In the genomic region with DNA sequence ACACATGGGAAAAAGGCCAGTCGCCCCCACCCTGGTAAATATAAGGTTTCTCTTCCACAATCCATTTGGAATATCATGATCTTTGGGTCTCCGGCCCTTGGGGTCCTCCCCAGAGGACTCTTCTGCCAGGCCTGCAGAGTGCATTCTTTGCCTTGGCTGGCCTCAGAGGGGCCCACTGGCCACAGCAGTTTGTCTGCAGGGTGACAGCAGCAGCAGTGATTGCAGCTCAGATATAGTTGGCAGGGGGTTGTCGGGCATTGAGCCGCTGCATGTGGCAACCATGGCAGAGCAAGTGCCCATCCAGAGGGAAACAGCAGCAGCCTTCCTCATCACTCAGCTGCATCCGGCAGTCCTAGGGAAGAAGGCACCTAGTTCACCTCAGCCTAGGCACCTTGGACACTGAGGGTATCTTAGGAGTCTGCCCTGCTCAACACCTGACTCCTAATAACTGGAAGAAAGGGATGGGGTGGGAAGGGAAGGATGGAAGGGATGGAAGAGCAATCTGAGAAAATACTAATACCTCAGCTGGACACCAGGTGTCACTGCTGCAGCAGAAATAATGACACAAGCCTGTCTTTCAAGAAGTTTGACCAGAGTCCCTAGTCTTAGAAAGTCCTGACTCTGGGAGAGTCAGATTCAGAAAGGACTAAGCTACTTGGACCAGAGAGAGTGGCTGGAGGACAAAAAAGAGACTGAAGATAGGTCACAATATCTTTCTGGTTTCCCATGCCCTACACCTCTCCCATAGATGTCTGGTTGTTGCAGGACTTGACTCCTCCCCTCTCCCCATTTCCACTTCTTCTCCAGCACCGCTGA, we compare ENCODE assay signal across 7 cellular contexts. TPM values are rescaled to one million over a fixed set of nuclear protein-coding genes. Genes with fewer than 3 reads are reported as not detected.
A peak's percentile ranks its signal among the peaks of the same experiment; 100 is the strongest.
DNase-seq lines count a peak whose midpoint lies in the region; ATAC-seq and TF ChIP-seq lines count a peak whose summit lies in the region.

No MANE protein-coding gene starts in this region.

- CTCF ChIA-PET in HCT116 (lab: Charles Lee), result interaction anchor here (0.9 to 5.2 kb wide), 11 partner anchors 9 to 147 kb away, joined by 3 to 30 read pairs (median 4); a partner anchor contains a TSS

- TF ChIP-seq CTCF in HCT116 (IDR thresholded peaks at IDR 0.05 in 2 of 3, conservative IDR thresholded peaks at IDR 0.05 in 1 of 3; ENCODE audit: borderline replicate concordance in 1 of 3, insufficient read depth in 1 of 3, low read depth in 2 of 3, low read length in 2 of 3) (peak in 2 of 3 experiments; percentile 61 to 75; a peak in 4 of 6 replicates), cardiac fibroblast (IDR thresholded peaks at IDR 0.05; ENCODE audit: low read depth, low read length) (peak; percentile 70)

- no peak for TF ChIP-seq POLR2A in HCT116 (IDR thresholded peaks at IDR 0.05; ENCODE audit: borderline replicate concordance, extremely low read depth, insufficient read depth, insufficient read length)

- H3K9me3 Mint-ChIP-seq in stimulated activated naive CD8-positive, alpha-beta T cell treated with anti-CD3 and anti-CD28 coated beads, Interleukin-15, amount 100 ng/mL, for 72 hours, result no peaks in the 10 kb centered on the region

- peaks cover 15% of the 10 kb centered on the region for H3K79me2 ChIP-seq in HCT116 (ENCODE audit: insufficient read depth, low read length)

- peaks cover 2 to 35% of the 10 kb centered on the region in 2 experiments; a peak in 2 of 4 replicates for H3K36me3 ChIP-seq in HCT116 (ENCODE audit: control insufficient read depth in 1 of 2, insufficient read depth in 2 of 2, low read length in 2 of 2)

- no peak overlapping the region for H3K9ac ChIP-seq in HCT116 (ENCODE audit: low read length)

- DNase-seq in DMS153 (lab: John Stamatoyannopoulos, UW), result peak; percentile 30
- DNase-seq in HCT116 (ENCODE audit: low read depth, low spot score), result no peak
- peak; percentile 64 for DNase-seq in SK-MEL-5 (ENCODE audit: low read depth, low spot score)
- DNase-seq in cardiac fibroblast (ENCODE audit: low read depth in 2 of 2), result peak; percentile 79 to 81
- DNase-seq in left lobe of liver (ENCODE audit: low spot score), result peak; percentile 48
- DNase-seq in stimulated activated naive CD8-positive, alpha-beta T cell treated with anti-CD3 and anti-CD28 coated beads, Interleukin-15, amount 100 ng/mL, for 72 hours, result peak in 1 of 2 donors; percentile 34

- H2AFZ ChIP-seq in HCT116 (ENCODE audit: low read depth, low read length, poor library complexity, severe bottlenecking), result no peak overlapping the region

- POLR2A ChIA-PET in HCT116 (lab: Charles Lee), result no interaction called here

- H3K4me1 Mint-ChIP-seq in stimulated activated naive CD8-positive, alpha-beta T cell treated with anti-CD3 and anti-CD28 coated beads, Interleukin-15, amount 100 ng/mL, for 72 hours, result no peaks in the 10 kb centered on the region

- no peaks in the 10 kb centered on the region for H3K27me3 Mint-ChIP-seq in stimulated activated naive CD8-positive, alpha-beta T cell treated with anti-CD3 and anti-CD28 coated beads, Interleukin-15, amount 100 ng/mL, for 72 hours

- no peaks in the 10 kb centered on the region for H4K20me1 ChIP-seq in HCT116 (ENCODE audit: insufficient read depth)

- H3K27me3 ChIP-seq in HCT116 (ENCODE audit: insufficient read depth, low read length), result no peaks in the 10 kb centered on the region

- ATAC-seq in HCT116 (peak; percentile 64), left lobe of liver (peak; percentile 62), GM18861 (IDR thresholded peaks at IDR 0.05; ENCODE audit: unreplicated experiment) (no peak)
- peak; percentile 74 for ATAC-seq in stimulated activated naive CD8-positive, alpha-beta T cell treated with anti-CD3 and anti-CD28 coated beads, Interleukin-15, amount 100 ng/mL, for 72 hours

- BruUV-seq in HCT116 (replicated peaks; lab: Mats Ljungman, UMichigan), result no TSS peak

- no peak overlapping the region for H3K27ac Mint-ChIP-seq in stimulated activated naive CD8-positive, alpha-beta T cell treated with anti-CD3 and anti-CD28 coated beads, Interleukin-15, amount 100 ng/mL, for 72 hours

- in situ Hi-C loops in SK-MEL-5 (cut with HindIII; ENCODE audit: low pct_unique_long_range_greater_than_20kb, low sequenced_read_pairs), result no loop called here

- H3K9me3 ChIP-seq in HCT116 (ENCODE audit: control insufficient read depth in 1 of 2, insufficient read depth in 1 of 2, low read depth in 1 of 2, low read length in 2 of 2), result no peaks in the 10 kb centered on the region

- H3K4me3 Mint-ChIP-seq in stimulated activated naive CD8-positive, alpha-beta T cell treated with anti-CD3 and anti-CD28 coated beads, Interleukin-15, amount 100 ng/mL, for 72 hours, result no peak overlapping the region

- H3K9me2 ChIP-seq in HCT116 (ENCODE audit: insufficient read depth), result no peaks in the 10 kb centered on the region

- RAD21 ChIA-PET in HCT116 (lab: Charles Lee; ENCODE audit: low non-redundant PET in 1 of 2, low total read pairs in 2 of 2, uncharacterized antibody in 2 of 2, unreplicated experiment in 2 of 2), result interaction anchor here in 1 of 2 experiments (0.6 to 1.5 kb wide), 2 partner anchors 83 to 85 kb away, joined by 4 to 8 read pairs; no protein-coding TSS in a partner anchor

- TF ChIP-seq RAD21 in HCT116 (IDR thresholded peaks at IDR 0.05; ENCODE audit: low read depth), result no peak

- H3K4me1 ChIP-seq in HCT116 (ENCODE audit: control insufficient read depth in 1 of 2, insufficient read depth in 2 of 2, low read length in 2 of 2), result peaks cover 36 to 39% of the 10 kb centered on the region in 2 experiments

- no peak overlapping the region for H3K4me2 ChIP-seq in HCT116 (ENCODE audit: low read length)

- no peak overlapping the region for H3K27ac ChIP-seq in HCT116 (ENCODE audit: low read depth, low read length)

- no peak overlapping the region for H3K4me3 ChIP-seq in HCT116 (replicated peaks in 1 of 2; ENCODE audit: low read depth in 1 of 2, low read length in 2 of 2)
- no peak overlapping the region for H3K4me3 ChIP-seq in cardiac fibroblast (replicated peaks in 1 of 2; ENCODE audit: low read depth in 2 of 2, low read length in 2 of 2)

- intact Hi-C loops in HCT116 (cut with micrococcal nuclease), result loop anchor here (1.0 kb wide), 1 partner anchor 10 kb away; no protein-coding TSS in a partner anchor

TF ChIP-seq in HCT116, 20 proteins besides CTCF, POLR2A, EP300 and RAD21 (continues in another document):
- TF ChIP-seq, protein P1, sequence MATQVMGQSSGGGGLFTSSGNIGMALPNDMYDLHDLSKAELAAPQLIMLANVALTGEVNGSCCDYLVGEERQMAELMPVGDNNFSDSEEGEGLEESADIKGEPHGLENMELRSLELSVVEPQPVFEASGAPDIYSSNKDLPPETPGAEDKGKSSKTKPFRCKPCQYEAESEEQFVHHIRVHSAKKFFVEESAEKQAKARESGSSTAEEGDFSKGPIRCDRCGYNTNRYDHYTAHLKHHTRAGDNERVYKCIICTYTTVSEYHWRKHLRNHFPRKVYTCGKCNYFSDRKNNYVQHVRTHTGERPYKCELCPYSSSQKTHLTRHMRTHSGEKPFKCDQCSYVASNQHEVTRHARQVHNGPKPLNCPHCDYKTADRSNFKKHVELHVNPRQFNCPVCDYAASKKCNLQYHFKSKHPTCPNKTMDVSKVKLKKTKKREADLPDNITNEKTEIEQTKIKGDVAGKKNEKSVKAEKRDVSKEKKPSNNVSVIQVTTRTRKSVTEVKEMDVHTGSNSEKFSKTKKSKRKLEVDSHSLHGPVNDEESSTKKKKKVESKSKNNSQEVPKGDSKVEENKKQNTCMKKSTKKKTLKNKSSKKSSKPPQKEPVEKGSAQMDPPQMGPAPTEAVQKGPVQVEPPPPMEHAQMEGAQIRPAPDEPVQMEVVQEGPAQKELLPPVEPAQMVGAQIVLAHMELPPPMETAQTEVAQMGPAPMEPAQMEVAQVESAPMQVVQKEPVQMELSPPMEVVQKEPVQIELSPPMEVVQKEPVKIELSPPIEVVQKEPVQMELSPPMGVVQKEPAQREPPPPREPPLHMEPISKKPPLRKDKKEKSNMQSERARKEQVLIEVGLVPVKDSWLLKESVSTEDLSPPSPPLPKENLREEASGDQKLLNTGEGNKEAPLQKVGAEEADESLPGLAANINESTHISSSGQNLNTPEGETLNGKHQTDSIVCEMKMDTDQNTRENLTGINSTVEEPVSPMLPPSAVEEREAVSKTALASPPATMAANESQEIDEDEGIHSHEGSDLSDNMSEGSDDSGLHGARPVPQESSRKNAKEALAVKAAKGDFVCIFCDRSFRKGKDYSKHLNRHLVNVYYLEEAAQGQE (IDR thresholded peaks at IDR 0.05; ENCODE audit: low read depth), result no peak
- TF ChIP-seq SP1 (IDR thresholded peaks at IDR 0.05; ENCODE audit: low read depth) (no peak), EGR1 (IDR thresholded peaks at IDR 0.05; ENCODE audit: low read depth) (no peak), CBX3 (IDR thresholded peaks at IDR 0.05; ENCODE audit: low read depth) (no peak), CEBPB (IDR thresholded peaks at IDR 0.05; ENCODE audit: low read depth) (no peak), EZH2 (IDR thresholded peaks at IDR 0.05) (no peak)

RNA-seq across cellular contexts. Expression of a gene that starts 8.9 kb away (rescaled TPM):
- total RNA-seq in HCT116 (2021; ENCODE audit: unreplicated experiment), result 39.7 TPM
- polyA plus RNA-seq in HCT116 (2012), result 25.0 and 33.9 TPM in 2 replicates
- total RNA-seq in SK-MEL-5 (2014; rRNA removed; shearing (Covaris generic)), result 8.5 and 9.5 TPM in 2 replicates
- 8.3 and 9.2 TPM in 2 replicates for polyA plus RNA-seq in SK-MEL-5 (2015; cell fraction: cytosol; rRNA removed)
- polyA plus RNA-seq in SK-MEL-5 (2015; cell fraction: nucleus; rRNA removed), result 8.6 and 10.4 TPM in 2 replicates
- 8.6 TPM for total RNA-seq in left lobe of liver

RNA-seq across cellular contexts. Expression of a gene that starts 16.5 kb away (rescaled TPM):
- total RNA-seq in HCT116 (2021; ENCODE audit: unreplicated experiment), result 48.7 TPM
- polyA plus RNA-seq in HCT116 (2012), result 45.1 and 57.4 TPM in 2 replicates
- total RNA-seq in SK-MEL-5 (2014; rRNA removed; shearing (Covaris generic)), result 32.5 and 34.2 TPM in 2 replicates
- 31.3 and 38.9 TPM in 2 replicates for polyA plus RNA-seq in SK-MEL-5 (2015; cell fraction: cytosol; rRNA removed)
- 46.6 and 59.2 TPM in 2 replicates for polyA plus RNA-seq in SK-MEL-5 (2015; cell fraction: nucleus; rRNA removed)
- 9.7 TPM for total RNA-seq in left lobe of liver

RNA-seq across cellular contexts. Expression of a gene that starts 36.5 kb away (rescaled TPM):
- total RNA-seq in HCT116 (2021; ENCODE audit: unreplicated experiment) (13.7 TPM), left lobe of liver (4.3 TPM)
- polyA plus RNA-seq in HCT116 (2012), result 15.6 and 16.8 TPM in 2 replicates
- 8.2 and 11.6 TPM in 2 replicates for total RNA-seq in SK-MEL-5 (2014; rRNA removed; shearing (Covaris generic))
- 10.2 and 10.4 TPM in 2 replicates for polyA plus RNA-seq in SK-MEL-5 (2015; cell fraction: cytosol; rRNA removed)
- polyA plus RNA-seq in SK-MEL-5 (2015; cell fraction: nucleus; rRNA removed), result 21.3 and 32.8 TPM in 2 replicates

RNA-seq across cellular contexts. Expression of a gene that starts 44.2 kb away (rescaled TPM):
- 186 TPM for total RNA-seq in HCT116 (2021; ENCODE audit: unreplicated experiment)
- polyA plus RNA-seq in HCT116 (2012), result 204 TPM in 2 replicates
- 62.8 and 66.6 TPM in 2 replicates for total RNA-seq in SK-MEL-5 (2014; rRNA removed; shearing (Covaris generic))
- polyA plus RNA-seq in SK-MEL-5 (2015; cell fraction: cytosol; rRNA removed), result 117 and 118 TPM in 2 replicates
- 160 and 172 TPM in 2 replicates for polyA plus RNA-seq in SK-MEL-5 (2015; cell fraction: nucleus; rRNA removed)
- total RNA-seq in left lobe of liver, result 19.7 TPM

RNA-seq across cellular contexts. Expression of a gene that starts 54.5 kb away (rescaled TPM):
- total RNA-seq in HCT116 (2021; ENCODE audit: unreplicated experiment) (67.2 TPM), left lobe of liver (35.3 TPM)
- 51.0 and 54.9 TPM in 2 replicates for polyA plus RNA-seq in HCT116 (2012)
- 62.7 and 63.2 TPM in 2 replicates for total RNA-seq in SK-MEL-5 (2014; rRNA removed; shearing (Covaris generic))
- polyA plus RNA-seq in SK-MEL-5 (2015; cell fraction: cytosol; rRNA removed), result 48.0 and 54.3 TPM in 2 replicates
- polyA plus RNA-seq in SK-MEL-5 (2015; cell fraction: nucleus; rRNA removed), result 63.6 and 68.7 TPM in 2 replicates
